ENCODE assay signal across 13 cellular contexts in the genomic region with DNA sequence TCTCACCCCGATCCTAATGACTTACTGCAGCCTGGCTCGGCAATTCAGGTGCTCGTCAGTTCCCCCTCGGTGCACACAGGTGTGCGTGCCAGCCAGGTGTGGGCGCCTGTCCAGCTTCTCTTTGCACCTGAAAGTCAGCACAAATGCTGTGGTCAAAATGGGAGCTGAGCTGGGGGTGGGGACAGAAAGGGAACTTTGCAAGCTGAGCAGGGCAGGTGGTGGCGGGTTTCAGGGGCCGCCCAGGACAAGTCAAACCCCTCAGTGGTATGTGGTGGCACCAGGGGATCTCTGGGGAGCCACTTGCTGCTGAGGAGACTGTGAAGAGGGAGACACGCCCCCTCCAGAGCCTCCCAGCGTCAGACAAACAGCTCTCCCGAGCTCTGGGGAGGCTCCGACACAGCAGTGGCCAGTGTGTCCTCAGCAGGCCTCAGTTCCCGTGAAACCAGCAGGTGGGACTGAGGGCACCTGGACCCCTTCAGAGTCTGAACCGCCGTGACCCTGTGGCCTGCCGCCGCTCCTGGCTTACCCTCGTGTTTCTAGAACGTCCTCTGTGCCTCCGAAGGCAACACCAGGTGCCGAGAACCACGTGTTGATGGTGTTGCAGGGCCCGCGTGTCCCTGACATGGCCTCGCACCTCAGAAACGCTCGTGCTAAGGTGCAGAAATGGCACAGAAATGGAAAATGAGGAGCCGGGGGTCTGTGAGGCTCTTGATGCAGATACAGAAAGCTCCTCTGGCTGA.
DNase-seq lines count a peak whose midpoint lies in the region; ATAC-seq and TF ChIP-seq lines count a peak whose summit lies in the region.
"Had no signal": no experiment of that assay in that cellular context is flagged by ENCODE, and none has a peak within 500 bp of the region (broad histone marks: within the 10 kb centered on the region; RNA-seq: fewer than 3 reads in every experiment).

No MANE protein-coding gene starts in this region.

- peaks cover 0 to 9% (median 0%) of the 10 kb centered on the region in 4 donors for H3K4me1 ChIP-seq in stomach

- H3K4me1 Mint-ChIP-seq in activated B cell treated with CpG ODN at 0.5 μM for 24 hours, result no peaks in the 10 kb centered on the region
- H3K4me1 Mint-ChIP-seq in activated CD4-positive, alpha-beta T cell treated with anti-CD3 and anti-CD28 coated beads, Interleukin-2, amount 10 ng/mL, durations not matched to agents 7 days and 5 days, result peaks cover 4% of the 10 kb centered on the region

- POLR2A ChIA-PET in activated B cell treated with CpG ODN at 0.5 μM for 24 hours (lab: Charles Lee), result no interaction called here
- POLR2A ChIA-PET in activated CD4-positive, alpha-beta T cell treated with anti-CD3 and anti-CD28 coated beads, Interleukin-2, amount 10 ng/mL, durations not matched to agents 7 days and 5 days (lab: Charles Lee), result no interaction called here

- H3K9me3 Mint-ChIP-seq in activated B cell treated with CpG ODN at 0.5 μM for 24 hours, result no peaks in the 10 kb centered on the region
- H3K9me3 Mint-ChIP-seq in activated CD4-positive, alpha-beta T cell treated with anti-CD3 and anti-CD28 coated beads, Interleukin-2, amount 10 ng/mL, durations not matched to agents 7 days and 5 days, result no peaks in the 10 kb centered on the region

- peaks cover 27% of the 10 kb centered on the region for H3K27me3 Mint-ChIP-seq in activated B cell treated with CpG ODN at 0.5 μM for 24 hours
- H3K27me3 Mint-ChIP-seq in activated CD4-positive, alpha-beta T cell treated with anti-CD3 and anti-CD28 coated beads, Interleukin-2, amount 10 ng/mL, durations not matched to agents 7 days and 5 days, result peaks cover 5% of the 10 kb centered on the region

- CTCF ChIA-PET in activated B cell treated with CpG ODN at 0.5 μM for 24 hours (lab: Charles Lee), result no interaction called here
- CTCF ChIA-PET in activated CD4-positive, alpha-beta T cell treated with anti-CD3 and anti-CD28 coated beads, Interleukin-2, amount 10 ng/mL, durations not matched to agents 7 days and 5 days (lab: Charles Lee), result interaction anchor here (0.8 kb wide), 1 partner anchor 37 kb away, joined by 3 read pairs; no protein-coding TSS in a partner anchor

- H3K4me3 ChIP-seq in stomach, result no peak overlapping the region

- DNase-seq in NCI-H748 (lab: John Stamatoyannopoulos, UW; ENCODE audit: unreplicated experiment), result peak; percentile 21
- no peak for DNase-seq in NCI-H748 treated with DMSO at 0.1 percent for 48 hours (lab: John Stamatoyannopoulos, UW)
- peak; percentile 59 for DNase-seq in NCI-H187 treated with DMSO at 0.1 percent for 48 hours (lab: John Stamatoyannopoulos, UW)
- DNase-seq in activated B cell treated with CpG ODN at 0.5 μM for 24 hours, result no peak
- peak; percentile 53 for DNase-seq in stomach
- no peak for DNase-seq in activated CD4-positive, alpha-beta T cell treated with anti-CD3 and anti-CD28 coated beads, Interleukin-2, amount 10 ng/mL, durations not matched to agents 7 days and 5 days
- DNase-seq: hypothalamus, NCI-H1930, T-helper 9 cell had no signal

- H3K27me3 ChIP-seq in stomach, result no peaks in the 10 kb centered on the region

- no peaks in the 10 kb centered on the region for H3K9me3 ChIP-seq in stomach
- H3K9me3 ChIP-seq: neutrophil had no signal

- no peak overlapping the region for H3K4me3 Mint-ChIP-seq in activated B cell treated with CpG ODN at 0.5 μM for 24 hours
- H3K4me3 Mint-ChIP-seq in activated CD4-positive, alpha-beta T cell treated with anti-CD3 and anti-CD28 coated beads, Interleukin-2, amount 10 ng/mL, durations not matched to agents 7 days and 5 days, result no peak overlapping the region

- intact Hi-C loops in activated B cell treated with CpG ODN at 0.5 μM for 24 hours (cut with micrococcal nuclease) (no loop called here), stomach (cut with DNase I; ENCODE audit: low total_unique reads) (no loop called here)

- ATAC-seq in activated B cell treated with CpG ODN at 0.5 μM for 24 hours (ENCODE audit: low read depth) (peak; percentile 25), HG02970 (IDR thresholded peaks at IDR 0.05; ENCODE audit: low FRiP score, unreplicated experiment) (no peak), GM19452 (IDR thresholded peaks at IDR 0.05; ENCODE audit: unreplicated experiment) (no peak)

- 64 to 82% (median 74%) methylated on average over 27 to 28 of the region's 28 CpGs for WGBS in stomach, 5 donors

- H3K36me3 Mint-ChIP-seq in activated B cell treated with CpG ODN at 0.5 μM for 24 hours (ENCODE audit: low read depth), result no peaks in the 10 kb centered on the region
- H3K36me3 Mint-ChIP-seq in activated CD4-positive, alpha-beta T cell treated with anti-CD3 and anti-CD28 coated beads, Interleukin-2, amount 10 ng/mL, durations not matched to agents 7 days and 5 days (ENCODE audit: low read depth), result no peaks in the 10 kb centered on the region

- TF ChIP-seq EP300 in stomach (IDR thresholded peaks at IDR 0.05), result no peak

- no peaks in the 10 kb centered on the region for H3K36me3 ChIP-seq in stomach
- H3K36me3 ChIP-seq: neutrophil had no signal

- no peak overlapping the region for H3K27ac ChIP-seq in stomach
- H3K27ac ChIP-seq: neutrophil, RWPE1 had no signal

- TF ChIP-seq CTCF in activated B cell treated with CpG ODN at 0.5 μM for 24 hours (IDR thresholded peaks at IDR 0.05), result no peak
- no peak for TF ChIP-seq CTCF in stomach (IDR thresholded peaks at IDR 0.05)

- H3K27ac Mint-ChIP-seq in activated B cell treated with CpG ODN at 0.5 μM for 24 hours, result no peak overlapping the region
- H3K27ac Mint-ChIP-seq in activated CD4-positive, alpha-beta T cell treated with anti-CD3 and anti-CD28 coated beads, Interleukin-2, amount 10 ng/mL, durations not matched to agents 7 days and 5 days, result no peak overlapping the region

- no peak for TF ChIP-seq POLR2A in stomach (IDR thresholded peaks at IDR 0.05)

Comparison
In these comparisons a context has a peak if more than half of its experiments do, and no peak if none do; other contexts are left out.
1. DNase-seq: peak in NCI-H748 (single experiment), NCI-H187 treated with DMSO at 0.1 percent for 48 hours (single experiment) and stomach (single experiment); none in NCI-H748 treated with DMSO at 0.1 percent for 48 hours (single experiment), activated B cell treated with CpG ODN at 0.5 μM for 24 hours (single experiment) and activated CD4-positive, alpha-beta T cell treated with anti-CD3 and anti-CD28 coated beads, Interleukin-2, amount 10 ng/mL, durations not matched to agents 7 days and 5 days (single experiment).